Comparison of ENCODE assay signal across 8 cellular contexts in the genomic region with DNA sequence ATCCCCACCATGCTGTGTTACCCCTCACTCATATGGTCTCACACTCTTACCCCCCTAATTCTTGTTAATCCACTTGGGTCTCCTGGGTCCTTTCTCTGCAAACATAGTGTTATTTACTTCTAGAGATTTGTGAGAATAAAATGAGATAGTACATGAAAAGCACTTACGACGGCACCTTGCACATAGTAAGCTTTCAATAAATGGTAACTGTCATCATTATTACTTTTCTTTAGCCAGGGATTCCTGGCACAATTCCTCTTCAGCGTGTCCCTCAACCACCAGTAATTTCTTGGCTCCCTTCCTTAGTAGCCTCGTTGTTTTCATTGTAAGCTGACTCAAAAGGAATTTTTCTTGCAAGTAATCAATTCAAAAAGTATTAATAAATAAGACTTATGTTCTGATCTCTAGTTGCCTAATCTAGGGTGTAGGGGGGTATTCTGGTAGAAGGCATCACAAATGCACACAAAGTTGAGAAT. TPM values are rescaled to one million over a fixed set of nuclear protein-coding genes. Genes with fewer than 3 reads are reported as not detected.
A peak's percentile ranks its signal among the peaks of the same experiment; 100 is the strongest.
DNase-seq lines count a peak whose midpoint lies in the region; ATAC-seq and TF ChIP-seq lines count a peak whose summit lies in the region.

No MANE protein-coding gene starts in this region.

- H3K9ac ChIP-seq in IMR-90 (ENCODE audit: low read depth, low read length) (no peak overlapping the region; the same call in 1 of the 2 replicates), neural cell (ENCODE audit: low read length) (peak overlapping the region; percentile 34)

- TF ChIP-seq EP300 in neural cell (conservative IDR thresholded peaks at IDR 0.05; ENCODE audit: poor library complexity, severe bottlenecking): no peak

- H3K9me2 ChIP-seq in neural cell (ENCODE audit: insufficient read depth, low read length): no peaks in the 10 kb centered on the region

- H3K4ac ChIP-seq in IMR-90 (ENCODE audit: low read depth, low read length): no peak overlapping the region

- no peak overlapping the region for H2AK9ac ChIP-seq in IMR-90 (replicated peaks; ENCODE audit: low read depth, low read length, poor library complexity)

- 0 out of 2 replicates have a peak overlapping the region, but pooled peaks have one; percentile 3 for H3K14ac ChIP-seq in IMR-90 (replicated peaks; ENCODE audit: low read depth, low read length)

- no peak overlapping the region for H2BK120ac ChIP-seq in IMR-90 (ENCODE audit: low read depth, low read length)

- no peaks in the 10 kb centered on the region for H3K36me3 Mint-ChIP-seq in chondrocyte (ENCODE audit: low read depth)

- no CpG with 5 or more reads among the region's 4 CpGs for WGBS in IMR-90 (ENCODE audit: extremely low coverage in 2 of 2, insufficient read length in 1 of 2), 2 experiments

- no peak overlapping the region for H2BK5ac ChIP-seq in IMR-90 (ENCODE audit: low read depth, low read length, poor library complexity, severe bottlenecking)

- intact Hi-C loops in IMR-90 (cut with micrococcal nuclease) (loop anchor here (5.0 kb wide), 1 partner anchor 143 kb away; no protein-coding TSS in a partner anchor), ascending aorta (cut with DNase I) (loop anchor here (1.0 to 5.0 kb wide), 2 partner anchors 30 to 938 kb away; partner anchors contain the start of genes MMGT1 and RBMX)

- no peaks in the 10 kb centered on the region for H3K79me2 ChIP-seq in neural cell (replicated peaks; ENCODE audit: insufficient read depth, low read length)

- no peak for DNase-seq in BE2C
- DNase-seq in IMR-90: peak; percentile 42
- DNase-seq in chondrocyte (ENCODE audit: low spot score): no peak
- DNase-seq in erythroblast (lab: John Stamatoyannopoulos, UW): no peak
- no peak for DNase-seq in left lobe of liver (ENCODE audit: low spot score)
- DNase-seq in ascending aorta (ENCODE audit: low spot score in 2 of 2): no peak

- no TSS peak for BruUV-seq in IMR-90 (replicated peaks; lab: Mats Ljungman, UMichigan)

- TF ChIP-seq RAD21 in IMR-90 (IDR thresholded peaks at IDR 0.05; ENCODE audit: low read length): no peak
- no peak for TF ChIP-seq RAD21 in neural cell (conservative IDR thresholded peaks at IDR 0.05)

- H4K8ac ChIP-seq in IMR-90 (ENCODE audit: low read depth in 2 of 2, low read length in 2 of 2): peak overlapping the region in 1 of 2 experiments; percentile 1; a peak in 1 of 4 replicates

- no peaks in the 10 kb centered on the region for H3K4me1 ChIP-seq in BE2C
- H3K4me1 ChIP-seq in IMR-90 (ENCODE audit: control insufficient read depth, insufficient read depth, low read length): no peaks in the 10 kb centered on the region
- no peaks in the 10 kb centered on the region for H3K4me1 ChIP-seq in ascending aorta

- no peak overlapping the region for H2BK15ac ChIP-seq in IMR-90 (ENCODE audit: low read depth, low read length)

- no peak overlapping the region for H3K56ac ChIP-seq in IMR-90 (ENCODE audit: extremely low read depth, insufficient read depth, low read length)

- H3K4me2 ChIP-seq in IMR-90 (ENCODE audit: low read depth, low read length) (peak overlapping the region; percentile 77), neural cell (ENCODE audit: low read length) (no peak overlapping the region)

- TF ChIP-seq POLR2A in IMR-90 (IDR thresholded peaks at IDR 0.05; ENCODE audit: low read depth, low read length): no peak
- TF ChIP-seq POLR2A in erythroblast (IDR thresholded peaks at IDR 0.05; ENCODE audit: low read length): no peak

- no peak overlapping the region; the same call in 1 of the 2 replicates for H2BK20ac ChIP-seq in IMR-90 (ENCODE audit: low read depth, low read length)

- H3K27ac ChIP-seq in IMR-90 (ENCODE audit: insufficient read depth, low read length) (no peak overlapping the region), neural cell (ENCODE audit: low read length) (peak overlapping the region; percentile 79), ascending aorta (peak overlapping the region in 1 of 2 donors; percentile 78)

- H3K27me3 Mint-ChIP-seq in chondrocyte (ENCODE audit: low read depth): no peaks in the 10 kb centered on the region

- H3K4me3 Mint-ChIP-seq in chondrocyte (ENCODE audit: unreplicated experiment): peak overlapping the region; percentile 90

- H2AFZ ChIP-seq in IMR-90 (replicated peaks; ENCODE audit: low read length, poor library complexity): peak overlapping the region; percentile 83
- H2AFZ ChIP-seq in neural cell (ENCODE audit: low read depth, low read length): peak overlapping the region; percentile 21

- H3F3A ChIP-seq in neural cell (ENCODE audit: insufficient read depth, low read length, poor library complexity, severe bottlenecking): no peaks in the 10 kb centered on the region

- peaks cover 3% of the 10 kb centered on the region for H3K9me3 Mint-ChIP-seq in chondrocyte (ENCODE audit: low read depth)

- H3K4me3 ChIP-seq in BE2C (ENCODE audit: low read depth, low read length): peak overlapping the region; percentile 78
- H3K4me3 ChIP-seq in IMR-90 (ENCODE audit: insufficient read depth, low read depth, low read length): peak overlapping the region; percentile 53; the same call in 1 of the 2 replicates
- H3K4me3 ChIP-seq in neural cell (ENCODE audit: low read length): peak overlapping the region; percentile 82
- H3K4me3 ChIP-seq in ascending aorta: peak overlapping the region in 1 of 2 donors; percentile 72

- ATAC-seq in IMR-90 (ENCODE audit: low read depth) (no peak), GM18520 (IDR thresholded peaks at IDR 0.05; ENCODE audit: unreplicated experiment) (no peak), left lobe of liver (no peak)

- TF ChIP-seq CTCF in BE2C (IDR thresholded peaks at IDR 0.05; ENCODE audit: low read depth, low read length): no peak
- TF ChIP-seq CTCF in IMR-90 (conservative IDR thresholded peaks at IDR 0.05; ENCODE audit: low read depth, low read length): no peak
- no peak for TF ChIP-seq CTCF in chondrocyte (IDR thresholded peaks at IDR 0.05)
- TF ChIP-seq CTCF in neural cell (IDR thresholded peaks at IDR 0.05; ENCODE audit: poor library complexity, severe bottlenecking): no peak
- no peak for TF ChIP-seq CTCF in ascending aorta (IDR thresholded peaks at IDR 0.05)

- H3K27me3 ChIP-seq in BE2C (no peaks in the 10 kb centered on the region), IMR-90 (ENCODE audit: control insufficient read depth, insufficient read depth, low read length) (no peaks in the 10 kb centered on the region), neural cell (ENCODE audit: insufficient read depth, low read depth, low read length) (no peaks in the 10 kb centered on the region), ascending aorta (no peaks in the 10 kb centered on the region)

- peak overlapping the region; percentile 91 for H3K27ac Mint-ChIP-seq in chondrocyte (ENCODE audit: unreplicated experiment)

- no peak overlapping the region for H4K91ac ChIP-seq in IMR-90 (ENCODE audit: insufficient read depth, low read depth, low read length)

- H3K18ac ChIP-seq in IMR-90 (ENCODE audit: low read depth, low read length): no peak overlapping the region

- dilution Hi-C loops in IMR-90 (cut with HindIII; ENCODE audit: low sequenced_read_pairs, unreplicated experiment): no loop called here

- H2AK5ac ChIP-seq in IMR-90 (ENCODE audit: low read depth, low read length): no peak overlapping the region

- H3K4me1 Mint-ChIP-seq in chondrocyte (ENCODE audit: low read depth): peaks cover 10% of the 10 kb centered on the region

- CTCF ChIA-PET in IMR-90 (lab: Yijun Ruan, JAX): interaction anchor here (1.5 kb wide), 1 partner anchor 15 kb away, joined by 3 read pairs; no protein-coding TSS in a partner anchor

- H3K79me1 ChIP-seq in IMR-90 (ENCODE audit: low read depth in 1 of 2, low read length in 2 of 2): no peaks in the 10 kb centered on the region

- POLR2A ChIA-PET in IMR-90 (lab: Charles Lee; ENCODE audit: unreplicated experiment): no interaction called here

- no peak overlapping the region for H3K23ac ChIP-seq in IMR-90 (ENCODE audit: low read depth, low read length)

- no peak overlapping the region for H4K5ac ChIP-seq in IMR-90 (ENCODE audit: low read depth, low read length)

- H3K9me1 ChIP-seq in IMR-90 (ENCODE audit: insufficient read depth, low read length): no peaks in the 10 kb centered on the region

- in situ Hi-C loops in IMR-90 (cut with MboI; ENCODE audit: low sequenced_read_pairs): no loop called here

- H3K36me3 ChIP-seq in BE2C (no peaks in the 10 kb centered on the region), IMR-90 (ENCODE audit: control insufficient read depth, insufficient read depth, low read length) (no peaks in the 10 kb centered on the region), neural cell (ENCODE audit: insufficient read depth, low read length) (no peaks in the 10 kb centered on the region), ascending aorta (no peaks in the 10 kb centered on the region)

- no peaks in the 10 kb centered on the region for H4K20me1 ChIP-seq in IMR-90 (ENCODE audit: insufficient read depth, low read length)
- no peaks in the 10 kb centered on the region for H4K20me1 ChIP-seq in neural cell (ENCODE audit: insufficient read depth)

- H3K9me3 ChIP-seq in BE2C (no peaks in the 10 kb centered on the region), IMR-90 (ENCODE audit: control insufficient read depth, insufficient read depth, low read length) (no peaks in the 10 kb centered on the region), neural cell (ENCODE audit: low read length) (no peaks in the 10 kb centered on the region), ascending aorta (no peaks in the 10 kb centered on the region)

TF ChIP-seq in IMR-90, 13 proteins besides CTCF, POLR2A, EP300 and RAD21 (continues in another document):
- TF ChIP-seq RFX5 (IDR thresholded peaks at IDR 0.05; ENCODE audit: low read depth, low read length) (no peak), RCOR1 (IDR thresholded peaks at IDR 0.05; ENCODE audit: insufficient replicate concordance, low read length) (no peak), CEBPB (IDR thresholded peaks at IDR 0.05; ENCODE audit: low read depth, low read length) (no peak), CHD1 (IDR thresholded peaks at IDR 0.05; ENCODE audit: low read depth, low read length) (no peak), MXI1 (IDR thresholded peaks at IDR 0.05; ENCODE audit: borderline replicate concordance, low read depth, low read length) (no peak)

TF ChIP-seq in neural cell, 6 proteins besides CTCF, POLR2A, EP300 and RAD21 (continues in another document):
- TF ChIP-seq POLR2AphosphoS5 (IDR thresholded peaks at IDR 0.05) (no peak), MXI1 (conservative IDR thresholded peaks at IDR 0.05; ENCODE audit: poor library complexity, severe bottlenecking) (no peak), SMC3 (conservative IDR thresholded peaks at IDR 0.05; ENCODE audit: poor library complexity) (no peak)

RNA-seq across cellular contexts. Expression of gene RBMX, which starts 30.1 kb away (rescaled TPM):
- polyA plus RNA-seq in BE2C (2012; ENCODE audit: insufficient read depth, insufficient read length, low read depth): 136 TPM
- total RNA-seq in IMR-90 (2012; rRNA removed) (318 and 337 TPM in 2 replicates), chondrocyte (111 to 145 TPM (median 122 TPM) in 3 replicates), left lobe of liver (30.8 TPM), ascending aorta (112 TPM)
- polyA plus RNA-seq in IMR-90 (2012; rRNA removed) (115 and 151 TPM in 2 replicates), neural cell (802 and 875 TPM in 2 replicates)
- polyA plus RNA-seq in IMR-90 (2012; cell fraction: cytosol; rRNA removed): 82.4 and 113 TPM in 2 replicates
- polyA plus RNA-seq in IMR-90 (2012; cell fraction: nucleus; rRNA removed; ENCODE audit: low replicate concordance): 86.6 and 232 TPM in 2 replicates
- polyA minus RNA-seq in neural cell: 438 and 590 TPM in 2 replicates
